In genomic region chr7:58086461-58086860, GRCh38 we compare ENCODE assay signal across 17 cellular contexts.
DNase-seq lines count a peak whose midpoint lies in the region; ATAC-seq, FAIRE-seq and TF ChIP-seq lines count a peak whose summit lies in the region.
"Had no signal": no experiment of that assay in that cellular context is flagged by ENCODE, and none has a peak within 500 bp of the region (broad histone marks: within the 10 kb centered on the region; RNA-seq: fewer than 3 reads in every experiment).

No MANE protein-coding gene starts in this region.

- no peak for TF ChIP-seq EP300 in SK-N-SH (IDR thresholded peaks at IDR 0.05; ENCODE audit: borderline replicate concordance in 1 of 2, low read depth in 1 of 2, low read length in 1 of 2)

- H3K27ac ChIP-seq in left ventricle myocardium inferior (replicated peaks) (no peak overlapping the region), kidney (ENCODE audit: low read depth in 2 of 2, low read length in 2 of 2) (no peak overlapping the region), spleen (no peak overlapping the region), SK-N-SH (ENCODE audit: low read depth in 2 of 2, low read length in 1 of 2) (no peak overlapping the region)
- H3K27ac ChIP-seq: 22Rv1; BLaER1 treated with 17β-estradiol and CSF1 and Interleukin-3, amounts not matched to agents 10 nM and 100 nM had no signal

- TF ChIP-seq CTCF in left ventricle myocardium inferior (IDR thresholded peaks at IDR 0.05; ENCODE audit: borderline replicate concordance) = no peak
- TF ChIP-seq CTCF in BE2C (IDR thresholded peaks at IDR 0.05; ENCODE audit: low read depth, low read length) = no peak
- TF ChIP-seq CTCF in kidney (IDR thresholded peaks at IDR 0.05; ENCODE audit: borderline replicate concordance, extremely low read depth, insufficient read depth) = no peak
- TF ChIP-seq CTCF in spleen (IDR thresholded peaks at IDR 0.05 in 8 of 11, conservative IDR thresholded peaks at IDR 0.05 in 3 of 11) = no peak
- TF ChIP-seq CTCF in SK-N-SH (IDR thresholded peaks at IDR 0.05) = no peak

- H3K27me3 ChIP-seq in left ventricle myocardium inferior (ENCODE audit: low read depth) (no peaks in the 10 kb centered on the region), BE2C (no peaks in the 10 kb centered on the region), spleen (replicated peaks in 1 of 7) (peaks cover 0 to 4% (median 0%) of the 10 kb centered on the region in 7 donors), SK-N-SH (ENCODE audit: insufficient read depth) (no peaks in the 10 kb centered on the region)

- DNase-seq in Right ventricle myocardium superior (peak; percentile 26), left ventricle myocardium inferior (no peak), BE2C (peak; percentile 1), kidney (peak; percentile 72), spleen (peak; percentile 48), SK-N-SH (no peak), GM19239 (ENCODE audit: insufficient read length, low spot score) (no peak), islet precursor cell (no peak)
- DNase-seq: Calu3; CD8-positive, alpha-beta T cell; DMS79 treated with DMSO at 0.1 percent for 48 hours; GF-D8; HCEC 1CT had no signal

- POLR2A ChIA-PET in SK-N-SH (lab: Yijun Ruan, JAX) = no interaction called here

- H4K20me1 ChIP-seq in SK-N-SH (ENCODE audit: insufficient read depth) = no peaks in the 10 kb centered on the region
- H4K20me1 ChIP-seq: BLaER1 treated with 17β-estradiol and CSF1 and Interleukin-3, amounts not matched to agents 10 nM and 100 nM had no signal

- FAIRE-seq in kidney (lab: Jason Lieb, UNC) (no peak), GM19239 (lab: Jason Lieb, UNC) (no peak)
- FAIRE-seq: H54 had no signal

- no peak for TF ChIP-seq RAD21 in SK-N-SH (IDR thresholded peaks at IDR 0.05; ENCODE audit: low read length)

- no peaks in the 10 kb centered on the region for H3K9me2 ChIP-seq in SK-N-SH

- CTCF ChIA-PET in SK-N-SH (lab: Yijun Ruan, JAX) = no interaction called here

- H3K4me3 ChIP-seq in left ventricle myocardium inferior = no peak overlapping the region
- H3K4me3 ChIP-seq in BE2C (ENCODE audit: low read depth, low read length) = no peak overlapping the region
- no peak overlapping the region for H3K4me3 ChIP-seq in kidney (ENCODE audit: low read length in 2 of 2)
- H3K4me3 ChIP-seq in spleen = no peak overlapping the region
- no peak overlapping the region for H3K4me3 ChIP-seq in SK-N-SH (ENCODE audit: low read depth in 2 of 2, low read length in 1 of 2)
- H3K4me3 ChIP-seq: BLaER1 treated with 17β-estradiol and CSF1 and Interleukin-3, amounts not matched to agents 10 nM and 100 nM; GM23338 had no signal

- H3K9me3 ChIP-seq in left ventricle myocardium inferior (replicated peaks) (peaks cover 33% of the 10 kb centered on the region), BE2C (no peaks in the 10 kb centered on the region), kidney (ENCODE audit: control insufficient read depth in 1 of 2, low read length in 2 of 2) (no peaks in the 10 kb centered on the region), spleen (peaks cover 0 to 69% (median 52%) of the 10 kb centered on the region in 8 donors), SK-N-SH (peaks cover 3% of the 10 kb centered on the region; the same call in 1 of the 2 replicates)

- H3K79me2 ChIP-seq in SK-N-SH (ENCODE audit: insufficient read depth) = no peaks in the 10 kb centered on the region

- ATAC-seq in Right ventricle myocardium superior (ENCODE audit: poor library complexity) = no peak
- ATAC-seq: CD8-positive, alpha-beta T cell; GM23338 had no signal

- no peak overlapping the region for H2AFZ ChIP-seq in SK-N-SH (ENCODE audit: low read depth)
- H2AFZ ChIP-seq: GM23338 had no signal

- H3K36me3 ChIP-seq in left ventricle myocardium inferior (no peaks in the 10 kb centered on the region), BE2C (no peaks in the 10 kb centered on the region), kidney (ENCODE audit: control insufficient read depth in 1 of 2, insufficient read depth in 2 of 2, low read length in 2 of 2) (no peaks in the 10 kb centered on the region), spleen (no peaks in the 10 kb centered on the region), SK-N-SH (replicated peaks in 1 of 2; ENCODE audit: control insufficient read depth in 1 of 2, insufficient read depth in 2 of 2, low read length in 1 of 2) (no peaks in the 10 kb centered on the region)
- H3K36me3 ChIP-seq: BLaER1 treated with 17β-estradiol and CSF1 and Interleukin-3, amounts not matched to agents 10 nM and 100 nM had no signal

- WGBS in spleen, 5 donors = 71 to 80% (median 72%) methylated on average over 37 to 40 of the region's 40 CpGs
- 66% methylated on average over 40 of the region's 40 CpGs for WGBS in SK-N-SH (ENCODE audit: low lambda C conversion rate)

- H3K4me1 ChIP-seq in left ventricle myocardium inferior (no peaks in the 10 kb centered on the region), BE2C (no peaks in the 10 kb centered on the region), kidney (ENCODE audit: control insufficient read depth in 1 of 2, insufficient read depth in 1 of 2, low read depth in 1 of 2, low read length in 2 of 2) (no peaks in the 10 kb centered on the region), spleen (no peaks in the 10 kb centered on the region), SK-N-SH (ENCODE audit: control insufficient read depth in 1 of 2, insufficient read depth in 2 of 2, low read depth in 1 of 2, low read length in 1 of 2) (no peaks in the 10 kb centered on the region)
- H3K4me1 ChIP-seq: BLaER1 treated with 17β-estradiol and CSF1 and Interleukin-3, amounts not matched to agents 10 nM and 100 nM had no signal

- no peak overlapping the region for H3K4me2 ChIP-seq in SK-N-SH
- H3K4me2 ChIP-seq: BLaER1 treated with 17β-estradiol and CSF1 and Interleukin-3, amounts not matched to agents 10 nM and 100 nM; GM23338 had no signal

- H3K9ac ChIP-seq in kidney (ENCODE audit: low read length in 2 of 2) (no peak overlapping the region), SK-N-SH (no peak overlapping the region)
- H3K9ac ChIP-seq: BLaER1 treated with 17β-estradiol and CSF1 and Interleukin-3, amounts not matched to agents 10 nM and 100 nM had no signal

- intact Hi-C loops in Right ventricle myocardium superior (cut with DNase I) (no loop called here), left ventricle myocardium inferior (cut with micrococcal nuclease) (no loop called here), kidney (cut with DNase I) (no loop called here), spleen (cut with DNase I; ENCODE audit: low total_unique reads) (no loop called here)

- no peak for TF ChIP-seq POLR2A in spleen (IDR thresholded peaks at IDR 0.05)

- no peaks in the 10 kb centered on the region for H3F3A ChIP-seq in SK-N-SH (replicated peaks; ENCODE audit: insufficient read depth)

TF ChIP-seq in SK-N-SH, 30 proteins besides CTCF, POLR2A, EP300 and RAD21:
- TF ChIP-seq CHD2 (IDR thresholded peaks at IDR 0.05; ENCODE audit: low read length, partially characterized antibody) (no peak), MXI1 (IDR thresholded peaks at IDR 0.05; ENCODE audit: low read depth, low read length) (no peak), SIN3A (IDR thresholded peaks at IDR 0.05; ENCODE audit: borderline replicate concordance, low read depth, low read length) (no peak), ELF1 (IDR thresholded peaks at IDR 0.05) (no peak), TCF12 (IDR thresholded peaks at IDR 0.05) (no peak), MAX (IDR thresholded peaks at IDR 0.05; ENCODE audit: low read depth) (no peak), YY1 (IDR thresholded peaks at IDR 0.05; ENCODE audit: low read depth) (no peak), RFX5 (IDR thresholded peaks at IDR 0.05; ENCODE audit: low read length) (no peak), GATA2 (CRISPR knock-in tag; IDR thresholded peaks at IDR 0.05) (no peak), MEF2A (IDR thresholded peaks at IDR 0.05; ENCODE audit: borderline replicate concordance, low read depth) (no peak), RCOR1 (IDR thresholded peaks at IDR 0.05; ENCODE audit: low read length) (no peak)

Comparison
In these comparisons a context has a peak if more than half of its experiments do, and no peak if none do; other contexts are left out.
1. DNase-seq: peak in Right ventricle myocardium superior (single experiment), BE2C (single experiment), kidney (single experiment) and spleen (single experiment); none in left ventricle myocardium inferior (single experiment), SK-N-SH (single experiment), GM19239 (single experiment) and islet precursor cell (single experiment).